8 cellular contexts compared by ENCODE assay signal in the genomic region with DNA sequence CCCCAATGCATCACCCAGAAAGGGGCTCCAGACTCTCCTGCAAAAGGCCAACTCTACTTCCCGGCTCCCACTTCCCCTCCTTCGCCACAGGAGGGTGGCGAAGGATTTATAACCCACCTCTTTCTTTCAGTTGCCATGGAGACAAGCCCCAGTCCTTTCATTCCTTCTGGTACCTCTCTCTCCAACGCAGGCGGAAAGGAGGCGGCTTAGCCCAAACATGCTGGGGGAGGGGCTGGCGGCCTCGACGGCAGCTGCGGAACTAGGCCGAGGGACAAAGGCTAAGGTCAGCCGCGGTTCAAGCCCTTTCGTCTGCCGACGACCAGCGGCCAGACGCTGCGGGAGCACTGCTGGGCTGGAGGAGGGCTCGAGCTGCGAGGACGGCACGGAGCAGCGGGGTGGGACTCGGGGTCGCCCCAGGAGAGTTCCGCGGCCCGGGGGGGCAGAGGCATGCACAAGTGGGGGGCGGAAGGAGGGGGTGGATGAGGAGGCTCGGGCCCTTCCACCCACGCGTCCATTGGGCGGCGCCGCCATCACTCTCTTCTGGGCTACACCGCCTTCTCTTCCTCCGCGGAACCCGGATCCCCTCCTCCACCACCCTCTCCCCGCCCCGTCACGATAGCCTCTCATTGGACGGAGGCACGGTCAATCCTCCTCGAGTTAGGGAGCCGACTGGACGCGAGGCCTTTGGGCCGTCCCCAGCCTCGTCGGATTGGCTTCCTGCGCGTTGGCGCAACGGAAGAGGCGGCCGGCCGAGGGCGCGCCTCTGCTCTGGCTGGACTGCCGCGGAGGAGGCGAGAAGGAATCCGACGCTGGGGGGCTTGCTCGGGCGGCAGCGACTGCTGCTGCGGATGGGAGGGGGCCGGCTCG. TPM values are rescaled to one million over a fixed set of nuclear protein-coding genes. Genes with fewer than 3 reads are reported as not detected.
DNase-seq lines count a peak whose midpoint lies in the region; ATAC-seq and TF ChIP-seq lines count a peak whose summit lies in the region.

Gene PANK2, plus strand, starts transcription at position 766 of the 867 bp plus-strand sequence.

- TF ChIP-seq CTCF in GM13976 (IDR thresholded peaks at IDR 0.05; ENCODE audit: borderline replicate concordance, control extremely low read depth, extremely low read depth, insufficient read depth, missing control alignments) (no peak), adrenal gland (IDR thresholded peaks at IDR 0.05) (peak in 5 of 6 experiments; percentile 46 to 74 (median 66)), type B pancreatic cell (conservative IDR thresholded peaks at IDR 0.05) (peak; percentile 70)

- peaks cover 45% of the 10 kb centered on the region for H3K4me1 Mint-ChIP-seq in type B pancreatic cell (ENCODE audit: unreplicated experiment)

- intact Hi-C loops in adrenal gland (cut with DNase I) = loop anchor here (5.0 to 10.0 kb wide), 5 partner anchors 118 to 203 kb away; no protein-coding TSS in a partner anchor
- intact Hi-C loops in cardiac septum (cut with DNase I) = loop anchor here (5.0 kb wide), 2 partner anchors 48 to 198 kb away; no protein-coding TSS in a partner anchor

- in situ Hi-C loops in GM13976 (cut with MboI; ENCODE audit: low sequenced_read_pairs, unreplicated experiment) = loop anchor here (10.0 kb wide), 1 partner anchor 196 kb away; no protein-coding TSS in a partner anchor

- H3K4me1 ChIP-seq in adrenal gland (replicated peaks in 1 of 2) = peaks cover 27 to 46% of the 10 kb centered on the region in 2 donors

- no peaks in the 10 kb centered on the region for H3K36me3 ChIP-seq in adrenal gland (replicated peaks in 1 of 2)

- peak; percentile 99 for DNase-seq in GM13976 (ENCODE audit: low spot score)
- peak; percentile 99 for DNase-seq in NCI-H146 (lab: John Stamatoyannopoulos, UW)
- DNase-seq in T-helper 1 cell = peak; percentile 89 to 98 (median 93)
- DNase-seq in adrenal gland = peak; percentile 99 to 100 (median 100)
- peak; percentile 100 for DNase-seq in cardiac septum (ENCODE audit: low spot score)
- DNase-seq in pons (ENCODE audit: low spot score) = peak; percentile 99
- peak; percentile 99 for DNase-seq in type B pancreatic cell (ENCODE audit: extremely low spot score, unreplicated experiment)

- 0 to 2% (median 0%) methylated on average over 6 to 71 of the region's 72 CpGs for WGBS in adrenal gland, 4 donors

- peaks cover 34% of the 10 kb centered on the region for H3K36me3 Mint-ChIP-seq in type B pancreatic cell

- H3K27ac Mint-ChIP-seq in type B pancreatic cell = peak within 1 kb of the TSS; percentile 94

- peak within 1 kb of the TSS; percentile 75 to 97 (median 90) for H3K27ac ChIP-seq in adrenal gland

- H3K9me3 ChIP-seq in adrenal gland (replicated peaks in 1 of 3) = no peaks in the 10 kb centered on the region

- peak within 1 kb of the TSS; percentile 98 for H3K4me3 Mint-ChIP-seq in type B pancreatic cell

- peak within 1 kb of the TSS; percentile 69 to 100 (median 92) for H3K4me3 ChIP-seq in adrenal gland

- no peaks in the 10 kb centered on the region for H3K27me3 Mint-ChIP-seq in type B pancreatic cell

- H3K27me3 ChIP-seq in adrenal gland = no peaks in the 10 kb centered on the region

- TF ChIP-seq POLR2A in adrenal gland (IDR thresholded peaks at IDR 0.05) = peak; percentile 87 to 91

- no peaks in the 10 kb centered on the region for H3K9me3 Mint-ChIP-seq in type B pancreatic cell

- ATAC-seq in HG02870 (IDR thresholded peaks at IDR 0.05; ENCODE audit: unreplicated experiment) = peak; percentile 92

RNA-seq across cellular contexts. Expression of gene PANK2, which starts in this region (rescaled TPM):
- 10 to 100 TPM; 32.5 to 70.1 (median 47.5) TPM for total RNA-seq in adrenal gland
- 10 to 100 TPM; 34.3 to 58.0 (median 44.7) TPM for polyA plus RNA-seq in adrenal gland
- 21.5 TPM for total RNA-seq in cardiac septum
- 38.9 and 55.3 TPM in 2 replicates for total RNA-seq in type B pancreatic cell (ENCODE audit: low replicate concordance)

Comparison
In these comparisons a context has a peak if more than half of its experiments do, and no peak if none do; other contexts are left out.
1. Peak in every context shown above with its lines: DNase-seq, ATAC-seq, H3K4me3 ChIP-seq and H3K27ac ChIP-seq.